28 cellular contexts compared by ENCODE assay signal in the genomic region with DNA sequence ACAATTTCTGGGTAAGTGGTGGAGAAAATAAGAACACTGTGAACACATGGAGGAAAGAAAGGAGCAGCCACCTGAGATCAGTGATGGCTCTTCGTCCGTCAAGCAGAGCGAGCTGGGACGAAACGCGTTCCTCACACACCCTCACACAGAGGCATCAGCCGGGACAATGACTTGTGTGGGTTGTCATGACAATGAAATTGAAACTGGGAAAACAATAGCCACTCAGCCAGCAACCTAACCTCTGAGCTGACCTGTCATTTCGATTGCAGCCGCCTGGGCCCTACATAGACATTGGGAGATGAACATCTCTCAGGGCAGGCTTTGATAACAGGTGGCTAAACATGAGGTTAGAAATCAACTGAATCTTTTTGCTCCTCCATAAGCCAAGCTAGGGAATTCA. TPM values are rescaled to one million over a fixed set of nuclear protein-coding genes. Genes with fewer than 3 reads are reported as not detected.
"Had no signal": no experiment of that assay in that cellular context is flagged by ENCODE, and none has a peak within 500 bp of the region (broad histone marks: within the 10 kb centered on the region; RNA-seq: fewer than 3 reads in every experiment).

No MANE protein-coding gene starts in this region.

- H3K9me3 ChIP-seq: body of pancreas, ovary, stomach had no signal

- H3K36me3 Mint-ChIP-seq: stimulated activated effector memory CD8-positive, alpha-beta T cell treated with anti-CD3 and anti-CD28 coated beads, Interleukin-12 subunit alpha, Interleukin-12 subunit beta, amount 100 ng/mL, for 72 hours had no signal

- H3K4me1 ChIP-seq: foreskin keratinocyte had no signal

- H3K4me1 Mint-ChIP-seq: activated CD4-positive, alpha-beta memory T cell treated with anti-CD3 and anti-CD28 coated beads, Interleukin-2, amount 10 ng/mL, durations not matched to agents 7 days and 5 days; activated CD4-positive, alpha-beta T cell treated with anti-CD3 and anti-CD28 coated beads for 36 hours; endodermal cell; stimulated activated effector memory CD8-positive, alpha-beta T cell treated with anti-CD3 and anti-CD28 coated beads, Interleukin-12 subunit alpha, Interleukin-12 subunit beta, amount 100 ng/mL, for 72 hours had no signal

- H3K27me3 ChIP-seq: body of pancreas, ovary, stomach had no signal

- ATAC-seq: activated CD4-positive, alpha-beta T cell treated with anti-CD3 and anti-CD28 coated beads for 36 hours; activated CD8-positive, alpha-beta memory T cell treated with anti-CD3 and anti-CD28 coated beads, Interleukin-2, amount 10 ng/mL, durations not matched to agents 7 days and 5 days; activated T-helper 17 cell treated with anti-CD3 and anti-CD28 coated beads, Interleukin-2, amount 50 U/mL, for 72 hours; body of pancreas; foreskin keratinocyte; left colon; sciatic nerve; stimulated activated effector memory CD8-positive, alpha-beta T cell treated with anti-CD3 and anti-CD28 coated beads, Interleukin-12 subunit alpha, Interleukin-12 subunit beta, amount 100 ng/mL, for 72 hours had no signal

- H3K27me3 Mint-ChIP-seq: activated CD4-positive, alpha-beta memory T cell treated with anti-CD3 and anti-CD28 coated beads, Interleukin-2, amount 10 ng/mL, durations not matched to agents 7 days and 5 days; activated naive CD8-positive, alpha-beta T cell treated with anti-CD3 and anti-CD28 coated beads, Interleukin-2, amount 10 ng/mL, durations not matched to agents 7 days and 5 days had no signal

- H3K27ac ChIP-seq: body of pancreas, foreskin keratinocyte, ovary, stomach had no signal

- H3K4me3 Mint-ChIP-seq: activated CD4-positive, alpha-beta memory T cell treated with anti-CD3 and anti-CD28 coated beads, Interleukin-2, amount 10 ng/mL, durations not matched to agents 7 days and 5 days; activated CD4-positive, alpha-beta T cell treated with anti-CD3 and anti-CD28 coated beads for 36 hours; activated CD8-positive, alpha-beta memory T cell treated with anti-CD3 and anti-CD28 coated beads, Interleukin-2, amount 10 ng/mL, durations not matched to agents 7 days and 5 days; activated naive CD8-positive, alpha-beta T cell treated with anti-CD3 and anti-CD28 coated beads, Interleukin-2, amount 10 ng/mL, durations not matched to agents 7 days and 5 days; activated T-helper 17 cell treated with anti-CD3 and anti-CD28 coated beads, Interleukin-2, amount 50 U/mL, for 72 hours; endodermal cell; stimulated activated effector memory CD8-positive, alpha-beta T cell treated with anti-CD3 and anti-CD28 coated beads, Interleukin-12 subunit alpha, Interleukin-12 subunit beta, amount 100 ng/mL, for 72 hours; T-helper 2 cell treated with Interferon-gamma antibody and Interleukin-4, amounts not matched to agents 5 μg/mL and 100 μg/mL, for 36 hours had no signal

- H3K36me3 ChIP-seq: ovary, stomach had no signal

- DNase-seq: activated CD4-positive, alpha-beta memory T cell treated with anti-CD3 and anti-CD28 coated beads, Interleukin-2, amount 10 ng/mL, durations not matched to agents 7 days and 5 days; activated CD4-positive, alpha-beta T cell treated with anti-CD3 and anti-CD28 coated beads for 36 hours; activated CD8-positive, alpha-beta memory T cell treated with anti-CD3 and anti-CD28 coated beads, Interleukin-2, amount 10 ng/mL, durations not matched to agents 7 days and 5 days; activated naive CD4-positive, alpha-beta T cell; activated naive CD8-positive, alpha-beta T cell treated with anti-CD3 and anti-CD28 coated beads, Interleukin-2, amount 10 ng/mL, durations not matched to agents 7 days and 5 days; activated T-cell treated with anti-CD3 and anti-CD28 coated beads, Interleukin-2, amount 50 U/mL, for 1 hour; body of pancreas; endodermal cell; foreskin keratinocyte; glutamatergic neuron; hippocampal formation; left colon; ovary; stimulated activated CD4-positive, alpha-beta T cell treated with anti-CD3 and anti-CD28 coated beads, Interleukin-4, amount 100 ng/mL, for 1 hour; stomach had no signal

- H3K9me3 Mint-ChIP-seq: stimulated activated effector memory CD8-positive, alpha-beta T cell treated with anti-CD3 and anti-CD28 coated beads, Interleukin-12 subunit alpha, Interleukin-12 subunit beta, amount 100 ng/mL, for 72 hours had no signal

- H3K4me3 ChIP-seq: body of pancreas, lung, ovary, smooth muscle cell, stomach had no signal

- H3K27ac Mint-ChIP-seq: activated CD4-positive, alpha-beta memory T cell treated with anti-CD3 and anti-CD28 coated beads, Interleukin-2, amount 10 ng/mL, durations not matched to agents 7 days and 5 days; activated CD4-positive, alpha-beta T cell treated with anti-CD3 and anti-CD28 coated beads for 36 hours; activated CD8-positive, alpha-beta memory T cell treated with anti-CD3 and anti-CD28 coated beads, Interleukin-2, amount 10 ng/mL, durations not matched to agents 7 days and 5 days; activated naive CD8-positive, alpha-beta T cell treated with anti-CD3 and anti-CD28 coated beads, Interleukin-2, amount 10 ng/mL, durations not matched to agents 7 days and 5 days; activated T-helper 17 cell treated with anti-CD3 and anti-CD28 coated beads, Interleukin-2, amount 50 U/mL, for 72 hours; endodermal cell; T-helper 2 cell treated with Interferon-gamma antibody and Interleukin-4, amounts not matched to agents 5 μg/mL and 100 μg/mL, for 36 hours had no signal

- FAIRE-seq: colon, islet of Langerhans, TTC549 had no signal

- H3K4me2 ChIP-seq: smooth muscle cell had no signal

RNA-seq across cellular contexts. Expression of a gene that starts 51.3 kb away (rescaled TPM):
- total RNA-seq: activated CD4-positive, alpha-beta memory T cell treated with anti-CD3 and anti-CD28 coated beads, Interleukin-2, amount 10 ng/mL, durations not matched to agents 7 days and 5 days; activated CD4-positive, alpha-beta T cell treated with anti-CD3 and anti-CD28 coated beads for 36 hours; activated CD8-positive, alpha-beta memory T cell treated with anti-CD3 and anti-CD28 coated beads, Interleukin-2, amount 10 ng/mL, durations not matched to agents 7 days and 5 days; activated naive CD8-positive, alpha-beta T cell treated with anti-CD3 and anti-CD28 coated beads, Interleukin-2, amount 10 ng/mL, durations not matched to agents 7 days and 5 days; activated T-helper 17 cell treated with anti-CD3 and anti-CD28 coated beads, Interleukin-2, amount 50 U/mL, for 72 hours; cardiac septum; endodermal cell; epithelial cell of proximal tubule; fibroblast of lung; mononuclear cell had no signal
- polyA plus RNA-seq: fibroblast of lung had no signal
